Comparison of ENCODE assay signal across 21 cellular contexts in the genomic region with DNA sequence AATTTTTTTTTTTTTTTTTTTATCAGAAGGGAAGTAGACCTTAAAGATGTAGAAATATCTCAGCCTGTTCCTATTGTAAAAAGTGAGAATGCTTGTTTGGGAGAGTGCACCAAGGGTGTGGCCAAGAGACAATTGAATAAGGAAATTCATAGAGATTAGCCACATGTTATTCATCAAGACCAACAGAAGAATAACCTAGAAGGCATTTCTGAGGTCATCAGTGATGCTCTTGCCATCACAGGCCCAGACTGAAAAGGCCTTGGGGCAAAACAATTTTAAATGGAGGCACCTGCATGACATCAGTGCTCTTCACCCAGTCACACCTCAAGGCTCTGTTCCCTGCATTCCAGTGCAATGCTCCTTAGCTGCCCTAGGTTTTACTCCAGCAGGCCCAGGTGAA.
DNase-seq lines count a peak whose midpoint lies in the region; ATAC-seq, FAIRE-seq and TF ChIP-seq lines count a peak whose summit lies in the region.
"Had no signal": no experiment of that assay in that cellular context is flagged by ENCODE, and none has a peak within 500 bp of the region (broad histone marks: within the 10 kb centered on the region; RNA-seq: fewer than 3 reads in every experiment).

No MANE protein-coding gene starts in this region.

- H3K27me3 ChIP-seq in bronchial epithelial cell (ENCODE audit: control insufficient read depth, insufficient read depth, low read length) = no peaks in the 10 kb centered on the region
- no peaks in the 10 kb centered on the region for H3K27me3 ChIP-seq in foreskin keratinocyte
- H3K27me3 ChIP-seq: BLaER1 had no signal

- no peaks in the 10 kb centered on the region for H3K36me3 ChIP-seq in bronchial epithelial cell (ENCODE audit: control insufficient read depth, insufficient read depth, low read length)
- H3K36me3 ChIP-seq: BLaER1 had no signal

- CTCF ChIA-PET in activated CD8-positive, alpha-beta T cell treated with anti-CD3 and anti-CD28 coated beads for 36 hours (lab: Charles Lee) = no interaction called here

- no peak for TF ChIP-seq CTCF in bronchial epithelial cell (IDR thresholded peaks at IDR 0.05; ENCODE audit: insufficient read depth, low read length, severe bottlenecking)
- no peak for TF ChIP-seq CTCF in foreskin keratinocyte (conservative IDR thresholded peaks at IDR 0.05)
- no peak for TF ChIP-seq CTCF in activated CD8-positive, alpha-beta T cell treated with anti-CD3 and anti-CD28 coated beads for 36 hours (IDR thresholded peaks at IDR 0.05)

- ATAC-seq in foreskin keratinocyte (peak; percentile 87), HG02610 (IDR thresholded peaks at IDR 0.05; ENCODE audit: unreplicated experiment) (no peak)
- no peak for ATAC-seq in activated CD8-positive, alpha-beta T cell treated with anti-CD3 and anti-CD28 coated beads for 36 hours
- ATAC-seq: CD8-positive, alpha-beta T cell had no signal

- no peaks in the 10 kb centered on the region for H3K27me3 Mint-ChIP-seq in activated CD8-positive, alpha-beta T cell treated with anti-CD3 and anti-CD28 coated beads for 36 hours
- H3K27me3 Mint-ChIP-seq: B cell; CD4-positive, CD25-positive, alpha-beta regulatory T cell had no signal

- H3K4me1 ChIP-seq in foreskin keratinocyte = peaks cover 19% of the 10 kb centered on the region
- H3K4me1 ChIP-seq: BLaER1, Caco-2 had no signal

- no peaks in the 10 kb centered on the region for H3K36me3 Mint-ChIP-seq in activated CD8-positive, alpha-beta T cell treated with anti-CD3 and anti-CD28 coated beads for 36 hours (ENCODE audit: low read depth)
- H3K36me3 Mint-ChIP-seq: CD4-positive, CD25-positive, alpha-beta regulatory T cell; CD8-positive, alpha-beta T cell had no signal

- peaks cover 9% of the 10 kb centered on the region for H3K9me3 Mint-ChIP-seq in activated CD8-positive, alpha-beta T cell treated with anti-CD3 and anti-CD28 coated beads for 36 hours

- FAIRE-seq in bronchial epithelial cell (lab: Jason Lieb, UNC) = no peak
- FAIRE-seq: G401.6, GM12892, GM19239, H1 had no signal

- peak; percentile 88 for DNase-seq in bronchial epithelial cell (ENCODE audit: low read depth)
- peak; percentile 69 for DNase-seq in epithelial cell of prostate (ENCODE audit: low read depth, low spot score)
- DNase-seq in foreskin keratinocyte = peak; percentile 64 to 82
- no peak for DNase-seq in activated CD8-positive, alpha-beta T cell treated with anti-CD3 and anti-CD28 coated beads for 36 hours
- DNase-seq in stimulated activated CD4-positive, alpha-beta T cell treated with anti-CD3 and anti-CD28 coated beads, Interleukin-1b, Interleukin-23, amount 100 ng/mL, for 48 hours = no peak
- DNase-seq: Caco-2; CD4-positive, CD25-positive, alpha-beta regulatory T cell; CD8-positive, alpha-beta T cell; DMS153; DND-41; GM23248; H7; HCEC 1CT had no signal

- no peak overlapping the region for H3K4me3 Mint-ChIP-seq in activated CD8-positive, alpha-beta T cell treated with anti-CD3 and anti-CD28 coated beads for 36 hours
- H3K4me3 Mint-ChIP-seq: B cell; CD4-positive, CD25-positive, alpha-beta regulatory T cell; CD8-positive, alpha-beta T cell had no signal

- intact Hi-C loops in activated CD8-positive, alpha-beta T cell treated with anti-CD3 and anti-CD28 coated beads for 36 hours (cut with micrococcal nuclease) = no loop called here

- H3K27ac ChIP-seq in epithelial cell of prostate = peak overlapping the region; percentile 64
- H3K27ac ChIP-seq in foreskin keratinocyte = peak overlapping the region; percentile 61
- H3K27ac ChIP-seq: BLaER1, C4-2B, GM23248 had no signal

- H3K4me1 Mint-ChIP-seq in activated CD8-positive, alpha-beta T cell treated with anti-CD3 and anti-CD28 coated beads for 36 hours (ENCODE audit: low read depth) = no peaks in the 10 kb centered on the region
- H3K4me1 Mint-ChIP-seq: B cell; CD4-positive, CD25-positive, alpha-beta regulatory T cell had no signal

- POLR2A ChIA-PET in activated CD8-positive, alpha-beta T cell treated with anti-CD3 and anti-CD28 coated beads for 36 hours (lab: Charles Lee) = no interaction called here

- no peak overlapping the region for H3K4me3 ChIP-seq in bronchial epithelial cell (ENCODE audit: low read depth, low read length)
- H3K4me3 ChIP-seq: BLaER1, GM23248 had no signal

- H3K27ac Mint-ChIP-seq in activated CD8-positive, alpha-beta T cell treated with anti-CD3 and anti-CD28 coated beads for 36 hours = no peak overlapping the region
- H3K27ac Mint-ChIP-seq: B cell; CD4-positive, CD25-positive, alpha-beta regulatory T cell; CD8-positive, alpha-beta T cell had no signal

Comparison
In these comparisons a context has a peak if more than half of its experiments do, and no peak if none do; other contexts are left out.
1. DNase-seq: peak in bronchial epithelial cell (single experiment), epithelial cell of prostate (single experiment) and foreskin keratinocyte (2 of 2); none in activated CD8-positive, alpha-beta T cell treated with anti-CD3 and anti-CD28 coated beads for 36 hours (single experiment) and stimulated activated CD4-positive, alpha-beta T cell treated with anti-CD3 and anti-CD28 coated beads, Interleukin-1b, Interleukin-23, amount 100 ng/mL, for 48 hours (single experiment).